In genomic region chr9:34143116-34143515, GRCh38 we compare ENCODE assay signal across 21 cellular contexts. TPM values are rescaled to one million over a fixed set of nuclear protein-coding genes. Genes with fewer than 3 reads are reported as not detected.
DNase-seq lines count a peak whose midpoint lies in the region; ATAC-seq, FAIRE-seq and TF ChIP-seq lines count a peak whose summit lies in the region.
"Had no signal": no experiment of that assay in that cellular context is flagged by ENCODE, and none has a peak within 500 bp of the region (broad histone marks: within the 10 kb centered on the region; RNA-seq: fewer than 3 reads in every experiment).

No MANE protein-coding gene starts in this region.

- BruUV-seq in endothelial cell of umbilical vein (replicated peaks; lab: Mats Ljungman, UMichigan) = no TSS peak

- DNase-seq in AML-193 (lab: John Stamatoyannopoulos, UW) (peak; percentile 42 to 57), MV-4-11 (lab: John Stamatoyannopoulos, UW) (peak; percentile 63), endothelial cell of umbilical vein (ENCODE audit: low read depth, low spot score) (peak; percentile 62), pancreas (no peak), AG08396 (ENCODE audit: low spot score) (no peak)
- DNase-seq: DMS 273 treated with DMSO at 0.1 percent for 48 hours, GOT3, Karpas-422, MG63, NCI-H187, NCI-H2227 treated with DMSO at 0.1 percent for 48 hours, NCI-H510A treated with DMSO at 0.1 percent for 48 hours, NCI-H774, PC-9, SW 1271 had no signal

- WGBS in pancreas, 2 donors = 76 to 79% methylated on average over 2 of the region's 2 CpGs

- TF ChIP-seq CTCF in endothelial cell of umbilical vein (IDR thresholded peaks at IDR 0.05; ENCODE audit: extremely low read depth in 1 of 2, insufficient read depth in 1 of 2, low read depth in 1 of 2, low read length in 2 of 2) (no peak), pancreas (IDR thresholded peaks at IDR 0.05) (no peak)

- H3K4me2 ChIP-seq in BLaER1 treated with 17β-estradiol and CSF1 and Interleukin-3, amounts not matched to agents 10 nM and 100 nM = peak overlapping the region; percentile 14 to 82 (median 64)
- H3K4me2 ChIP-seq in endothelial cell of umbilical vein (ENCODE audit: insufficient read depth, low read length) = no peak overlapping the region
- H3K4me2 ChIP-seq: PC-9 had no signal

- H3K27me3 ChIP-seq in BLaER1 treated with 17β-estradiol and CSF1 and Interleukin-3, amounts not matched to agents 10 nM and 100 nM = no peaks in the 10 kb centered on the region
- peaks cover 0 to 2% of the 10 kb centered on the region in 2 experiments for H3K27me3 ChIP-seq in endothelial cell of umbilical vein (ENCODE audit: control insufficient read depth in 2 of 2, insufficient read depth in 2 of 2, low read length in 2 of 2)
- no peaks in the 10 kb centered on the region for H3K27me3 ChIP-seq in pancreas
- H3K27me3 ChIP-seq: MG63, SJSA1 had no signal

- no peaks in the 10 kb centered on the region for H4K20me1 ChIP-seq in BLaER1 treated with 17β-estradiol and CSF1 and Interleukin-3, amounts not matched to agents 10 nM and 100 nM
- no peaks in the 10 kb centered on the region for H4K20me1 ChIP-seq in endothelial cell of umbilical vein (replicated peaks; ENCODE audit: control insufficient read depth, extremely low read depth, insufficient read depth, low read length)

- no peaks in the 10 kb centered on the region for H3K79me2 ChIP-seq in endothelial cell of umbilical vein (ENCODE audit: control insufficient read depth, insufficient read depth, low read length)

- POLR2A ChIA-PET in endothelial cell of umbilical vein (lab: Charles Lee) = no interaction called here

- H3K9me3 ChIP-seq in BLaER1 treated with 17β-estradiol and CSF1 and Interleukin-3, amounts not matched to agents 10 nM and 100 nM (replicated peaks in 1 of 11) = no peaks in the 10 kb centered on the region
- H3K9me3 ChIP-seq in endothelial cell of umbilical vein (replicated peaks; ENCODE audit: control insufficient read depth, insufficient read depth, low read length) (no peaks in the 10 kb centered on the region), pancreas (no peaks in the 10 kb centered on the region)
- H3K9me3 ChIP-seq: MG63, SJSA1 had no signal

- ATAC-seq in GM18498 (IDR thresholded peaks at IDR 0.05; ENCODE audit: unreplicated experiment) (no peak), pancreas (no peak), GM18511 (IDR thresholded peaks at IDR 0.05; ENCODE audit: unreplicated experiment) (no peak)
- ATAC-seq: HCT116 had no signal

- intact Hi-C loops in endothelial cell of umbilical vein (cut with micrococcal nuclease) = no loop called here
- intact Hi-C loops in pancreas (cut with DNase I) = no loop called here

- peaks cover 20 to 70% (median 56%) of the 10 kb centered on the region in 10 experiments for H3K4me1 ChIP-seq in BLaER1 treated with 17β-estradiol and CSF1 and Interleukin-3, amounts not matched to agents 10 nM and 100 nM
- H3K4me1 ChIP-seq in endothelial cell of umbilical vein (ENCODE audit: control insufficient read depth, extremely low read depth, insufficient read depth, low read length) = no peaks in the 10 kb centered on the region
- peaks cover 0 to 13% (median 0%) of the 10 kb centered on the region in 3 donors for H3K4me1 ChIP-seq in pancreas
- H3K4me1 ChIP-seq: SJSA1 had no signal

- H2AFZ ChIP-seq in endothelial cell of umbilical vein (ENCODE audit: low read depth, low read length) = no peak overlapping the region
- H2AFZ ChIP-seq: PC-9 had no signal

- H3K9ac ChIP-seq in BLaER1 treated with 17β-estradiol and CSF1 and Interleukin-3, amounts not matched to agents 10 nM and 100 nM = peak overlapping the region in 8 of 11 experiments; percentile 11 to 47 (median 19); a peak in 10 of 22 replicates
- H3K9ac ChIP-seq in endothelial cell of umbilical vein (replicated peaks; ENCODE audit: extremely low read depth, insufficient read depth, low read length) = no peak overlapping the region

- dilution Hi-C loops in endothelial cell of umbilical vein (cut with MboI; ENCODE audit: extremely low pct_ligation_motif_present, low sequenced_read_pairs) = no loop called here

- H3K36me3 ChIP-seq in BLaER1 treated with 17β-estradiol and CSF1 and Interleukin-3, amounts not matched to agents 10 nM and 100 nM = no peaks in the 10 kb centered on the region
- H3K36me3 ChIP-seq in endothelial cell of umbilical vein (ENCODE audit: control insufficient read depth in 2 of 2, extremely low read depth in 1 of 2, insufficient read depth in 2 of 2, low read length in 2 of 2) (no peaks in the 10 kb centered on the region), pancreas (no peaks in the 10 kb centered on the region)
- H3K36me3 ChIP-seq: MG63, SJSA1 had no signal

- CTCF ChIA-PET in endothelial cell of umbilical vein (lab: Charles Lee) = interaction anchor here (1.0 to 2.0 kb wide), 3 partner anchors 9 to 31 kb away, joined by 3 to 7 read pairs (median 5); no protein-coding TSS in a partner anchor

- TF ChIP-seq POLR2A in endothelial cell of umbilical vein (IDR thresholded peaks at IDR 0.05; ENCODE audit: low read depth, low read length) = no peak

- H3K9me1 ChIP-seq in endothelial cell of umbilical vein (replicated peaks; ENCODE audit: control insufficient read depth, extremely low read depth, insufficient read depth, low read length) = no peaks in the 10 kb centered on the region

- H3K4me3 ChIP-seq in BLaER1 treated with 17β-estradiol and CSF1 and Interleukin-3, amounts not matched to agents 10 nM and 100 nM = peak overlapping the region in 1 of 10 experiments; percentile 1; a peak in 1 of 20 replicates
- H3K4me3 ChIP-seq in endothelial cell of umbilical vein (replicated peaks in 1 of 3; ENCODE audit: insufficient read depth in 1 of 3, low read depth in 1 of 3, low read length in 3 of 3) = no peak overlapping the region
- H3K4me3 ChIP-seq in pancreas = no peak overlapping the region
- H3K4me3 ChIP-seq: MG63, PC-9, SJSA1 had no signal

- peak overlapping the region in 10 of 11 experiments; percentile 26 to 73 (median 52); a peak in 19 of 22 replicates for H3K27ac ChIP-seq in BLaER1 treated with 17β-estradiol and CSF1 and Interleukin-3, amounts not matched to agents 10 nM and 100 nM
- H3K27ac ChIP-seq in endothelial cell of umbilical vein (ENCODE audit: insufficient read depth, low read depth, low read length) = no peak overlapping the region
- no peak overlapping the region for H3K27ac ChIP-seq in pancreas
- H3K27ac ChIP-seq: PC-9, SJSA1 had no signal

- FAIRE-seq in endothelial cell of umbilical vein (lab: Jason Lieb, UNC) = no peak
- FAIRE-seq in pancreas (lab: Jason Lieb, UNC) = no peak
- FAIRE-seq: G401.6 had no signal

TF ChIP-seq in endothelial cell of umbilical vein, 7 proteins besides CTCF, POLR2A, EP300 and RAD21:
- TF ChIP-seq FOS (IDR thresholded peaks at IDR 0.05; ENCODE audit: borderline replicate concordance, insufficient read depth, low read length) (no peak), JUN (IDR thresholded peaks at IDR 0.05; ENCODE audit: borderline replicate concordance, insufficient read depth, insufficient read length, low read depth) (no peak), MAX (IDR thresholded peaks at IDR 0.05; ENCODE audit: insufficient read depth, insufficient read length) (no peak), MYC (IDR thresholded peaks at IDR 0.05; ENCODE audit: low read depth, low read length) (no peak), POLR2AphosphoS5 (IDR thresholded peaks at IDR 0.05; ENCODE audit: insufficient read depth, low read depth, low read length) (no peak)

RNA-seq across cellular contexts. Expression of gene DCAF12, which starts 16.6 kb away (rescaled TPM):
- total RNA-seq in endothelial cell of umbilical vein = 28.2 and 28.4 TPM in 2 replicates
- 26.0 and 26.2 TPM in 2 replicates for polyA plus RNA-seq in endothelial cell of umbilical vein
- 23.5 and 24.4 TPM in 2 replicates for polyA plus RNA-seq in endothelial cell of umbilical vein (2011; cell fraction: cytosol; rRNA removed)
- 21.5 and 23.9 TPM in 2 replicates for polyA plus RNA-seq in endothelial cell of umbilical vein (2011; cell fraction: nucleus; rRNA removed)
- polyA plus RNA-seq in endothelial cell of umbilical vein (2012) = 16.7 and 20.6 TPM in 2 replicates
- 84.1 and 100 TPM in 2 replicates for polyA minus RNA-seq in endothelial cell of umbilical vein
- polyA minus RNA-seq in endothelial cell of umbilical vein (2011; cell fraction: cytosol; rRNA and poly(A)+ RNA removed) = 32.8 TPM
- polyA minus RNA-seq in endothelial cell of umbilical vein (2011; cell fraction: nucleus; rRNA and poly(A)+ RNA removed) = 16.4 and 24.3 TPM in 2 replicates
- 10 to 100 TPM; 12.0 to 22.1 (median 15.0) TPM for total RNA-seq in pancreas
- 10 to 100 TPM in 1 of 2 donors, 1 to 10 TPM in 1; 5.7 to 11.7 TPM for polyA plus RNA-seq in pancreas

RNA-seq across cellular contexts. Expression of gene UBAP1, which starts 35.7 kb away (rescaled TPM):
- total RNA-seq in endothelial cell of umbilical vein = 38.0 and 38.8 TPM in 2 replicates
- 38.8 and 41.5 TPM in 2 replicates for polyA plus RNA-seq in endothelial cell of umbilical vein
- polyA plus RNA-seq in endothelial cell of umbilical vein (2011; cell fraction: cytosol; rRNA removed) = 45.6 and 49.3 TPM in 2 replicates
- polyA plus RNA-seq in endothelial cell of umbilical vein (2011; cell fraction: nucleus; rRNA removed) = 31.2 and 31.4 TPM in 2 replicates
- 37.0 and 41.4 TPM in 2 replicates for polyA plus RNA-seq in endothelial cell of umbilical vein (2012)
- polyA minus RNA-seq in endothelial cell of umbilical vein = 50.8 and 51.1 TPM in 2 replicates
- 41.0 TPM for polyA minus RNA-seq in endothelial cell of umbilical vein (2011; cell fraction: cytosol; rRNA and poly(A)+ RNA removed)
- polyA minus RNA-seq in endothelial cell of umbilical vein (2011; cell fraction: nucleus; rRNA and poly(A)+ RNA removed) = 13.4 and 22.6 TPM in 2 replicates
- 10 to 100 TPM; 13.0 to 25.6 (median 17.0) TPM for total RNA-seq in pancreas
- polyA plus RNA-seq in pancreas = 10 to 100 TPM; 12.1 to 21.9 TPM

Comparison
In these comparisons a context has a peak if more than half of its experiments do, and no peak if none do; other contexts are left out.
1. DNase-seq: peak in AML-193 (2 of 2), MV-4-11 (single experiment) and endothelial cell of umbilical vein (single experiment); none in pancreas (0 of 6) and AG08396 (single experiment).
2. H3K27ac ChIP-seq: peak in BLaER1 treated with 17β-estradiol and CSF1 and Interleukin-3, amounts not matched to agents 10 nM and 100 nM (10 of 11); none in endothelial cell of umbilical vein (single experiment) and pancreas (0 of 4).